Comparison of ENCODE assay signal across 1 cellular context in genomic region chr9:37593877-37594448, GRCh38.
A peak's percentile ranks its signal among the peaks of the same experiment; 100 is the strongest.
TF ChIP-seq lines count a peak whose summit lies in the region.

No MANE protein-coding gene starts in this region.

TF ChIP-seq in K562, 482 proteins besides CTCF, POLR2A, EP300 and RAD21 (continues in another document):
- TF ChIP-seq SRSF7 (optimal IDR thresholded peaks at IDR 0.05; ENCODE audit: low read depth, low read length): no peak
- TF ChIP-seq ZNF253 (CRISPR knock-in tag; conservative IDR thresholded peaks at IDR 0.05): no peak
- no peak for TF ChIP-seq ZNF23 (CRISPR knock-in tag; IDR thresholded peaks at IDR 0.05)
- TF ChIP-seq NR3C1 (CRISPR knock-in tag; IDR thresholded peaks at IDR 0.05): no peak
- 0 out of 2 replicates have a peak, but pooled peaks have one; percentile 13 for TF ChIP-seq CBX5 (IDR thresholded peaks at IDR 0.05; ENCODE audit: borderline replicate concordance, low read depth)
- TF ChIP-seq DPF2 (IDR thresholded peaks at IDR 0.05): peak; percentile 65; the same call in 1 of the 2 replicates
- TF ChIP-seq MED1 (CRISPR knock-in tag; IDR thresholded peaks at IDR 0.05; ENCODE audit: borderline replicate concordance): no peak
- no peak for TF ChIP-seq FOXM1 (IDR thresholded peaks at IDR 0.05; ENCODE audit: low read depth)
- no peak for TF ChIP-seq FOXM1 (CRISPR knock-in tag; IDR thresholded peaks at IDR 0.05; ENCODE audit: low read depth)
- TF ChIP-seq C11orf30 (IDR thresholded peaks at IDR 0.05; ENCODE audit: low read depth): no peak
- no peak for TF ChIP-seq RBM39 (optimal IDR thresholded peaks at IDR 0.05; ENCODE audit: low read depth, low read length)
- TF ChIP-seq SNRNP70 (optimal IDR thresholded peaks at IDR 0.05; ENCODE audit: low read depth, low read length): no peak
- no peak for TF ChIP-seq ZKSCAN8 (CRISPR knock-in tag; IDR thresholded peaks at IDR 0.05)
- TF ChIP-seq ARHGAP35 (IDR thresholded peaks at IDR 0.05; ENCODE audit: partially characterized antibody): no peak
- no peak for TF ChIP-seq ZBTB33 (CRISPR knock-in tag; IDR thresholded peaks at IDR 0.05)
- TF ChIP-seq SRSF9 (IDR thresholded peaks at IDR 0.05; ENCODE audit: borderline replicate concordance, low read depth, low read length): no peak
- peak; percentile 9; the same call in 1 of the 2 replicates for TF ChIP-seq MAFG (tag; conservative IDR thresholded peaks at IDR 0.05)
- TF ChIP-seq KLF6 (CRISPR knock-in tag; IDR thresholded peaks at IDR 0.05; ENCODE audit: borderline replicate concordance): no peak
- TF ChIP-seq FOXP1 (CRISPR knock-in tag; IDR thresholded peaks at IDR 0.05): no peak
- TF ChIP-seq MEF2A (IDR thresholded peaks at IDR 0.05; ENCODE audit: control insufficient read depth, low read depth, low read length): no peak
- TF ChIP-seq, protein P1, sequence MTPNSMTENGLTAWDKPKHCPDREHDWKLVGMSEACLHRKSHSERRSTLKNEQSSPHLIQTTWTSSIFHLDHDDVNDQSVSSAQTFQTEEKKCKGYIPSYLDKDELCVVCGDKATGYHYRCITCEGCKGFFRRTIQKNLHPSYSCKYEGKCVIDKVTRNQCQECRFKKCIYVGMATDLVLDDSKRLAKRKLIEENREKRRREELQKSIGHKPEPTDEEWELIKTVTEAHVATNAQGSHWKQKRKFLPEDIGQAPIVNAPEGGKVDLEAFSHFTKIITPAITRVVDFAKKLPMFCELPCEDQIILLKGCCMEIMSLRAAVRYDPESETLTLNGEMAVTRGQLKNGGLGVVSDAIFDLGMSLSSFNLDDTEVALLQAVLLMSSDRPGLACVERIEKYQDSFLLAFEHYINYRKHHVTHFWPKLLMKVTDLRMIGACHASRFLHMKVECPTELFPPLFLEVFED (CRISPR knock-in tag; conservative IDR thresholded peaks at IDR 0.05): no peak
- TF ChIP-seq HNRNPLL (IDR thresholded peaks at IDR 0.05; ENCODE audit: low read depth, low read length, poor library complexity, severe bottlenecking): peak; percentile 26
- TF ChIP-seq TCF3 (CRISPR knock-in tag; IDR thresholded peaks at IDR 0.05): 0 out of 2 replicates have a peak, but pooled peaks have one; percentile 18
- no peak for TF ChIP-seq ZZZ3 (IDR thresholded peaks at IDR 0.05)
- TF ChIP-seq CHD1 (IDR thresholded peaks at IDR 0.05; ENCODE audit: low read length): no peak
- TF ChIP-seq POLR2AphosphoS5 (IDR thresholded peaks at IDR 0.05; ENCODE audit: control insufficient read depth, insufficient read depth, low read depth, low read length): no peak
- no peak for TF ChIP-seq SIN3B (IDR thresholded peaks at IDR 0.05; ENCODE audit: low read depth)
- TF ChIP-seq SAFB2 (IDR thresholded peaks at IDR 0.05; ENCODE audit: borderline replicate concordance, low read depth, low read length, severe bottlenecking): no peak
- 0 out of 2 replicates have a peak, but pooled peaks have one; percentile 18 for TF ChIP-seq CTBP1 (IDR thresholded peaks at IDR 0.05; ENCODE audit: borderline replicate concordance)
- TF ChIP-seq, protein P2, sequence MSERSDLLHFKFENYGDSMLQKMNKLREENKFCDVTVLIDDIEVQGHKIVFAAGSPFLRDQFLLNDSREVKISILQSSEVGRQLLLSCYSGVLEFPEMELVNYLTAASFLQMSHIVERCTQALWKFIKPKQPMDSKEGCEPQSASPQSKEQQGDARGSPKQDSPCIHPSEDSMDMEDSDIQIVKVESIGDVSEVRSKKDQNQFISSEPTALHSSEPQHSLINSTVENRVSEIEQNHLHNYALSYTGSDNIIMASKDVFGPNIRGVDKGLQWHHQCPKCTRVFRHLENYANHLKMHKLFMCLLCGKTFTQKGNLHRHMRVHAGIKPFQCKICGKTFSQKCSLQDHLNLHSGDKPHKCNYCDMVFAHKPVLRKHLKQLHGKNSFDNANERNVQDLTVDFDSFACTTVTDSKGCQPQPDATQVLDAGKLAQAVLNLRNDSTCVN (CRISPR knock-in tag; IDR thresholded peaks at IDR 0.05): no peak
- 0 out of 2 replicates have a peak, but pooled peaks have one; percentile 12 for TF ChIP-seq NCOR1 (IDR thresholded peaks at IDR 0.05)
- TF ChIP-seq EP400 (IDR thresholded peaks at IDR 0.05): no peak
- no peak for TF ChIP-seq ZNF175 (CRISPR knock-in tag; IDR thresholded peaks at IDR 0.05; ENCODE audit: low read depth)
- no peak for TF ChIP-seq BRCA1 (IDR thresholded peaks at IDR 0.05)
- TF ChIP-seq BRCA1 (CRISPR knock-in tag; IDR thresholded peaks at IDR 0.05): no peak
- TF ChIP-seq, protein P3, sequence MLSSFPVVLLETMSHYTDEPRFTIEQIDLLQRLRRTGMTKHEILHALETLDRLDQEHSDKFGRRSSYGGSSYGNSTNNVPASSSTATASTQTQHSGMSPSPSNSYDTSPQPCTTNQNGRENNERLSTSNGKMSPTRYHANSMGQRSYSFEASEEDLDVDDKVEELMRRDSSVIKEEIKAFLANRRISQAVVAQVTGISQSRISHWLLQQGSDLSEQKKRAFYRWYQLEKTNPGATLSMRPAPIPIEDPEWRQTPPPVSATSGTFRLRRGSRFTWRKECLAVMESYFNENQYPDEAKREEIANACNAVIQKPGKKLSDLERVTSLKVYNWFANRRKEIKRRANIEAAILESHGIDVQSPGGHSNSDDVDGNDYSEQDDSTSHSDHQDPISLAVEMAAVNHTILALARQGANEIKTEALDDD (IDR thresholded peaks at IDR 0.05): peak; percentile 85
- 0 out of 2 replicates have a peak, but pooled peaks have one; percentile 5 for TF ChIP-seq ZNF24 (IDR thresholded peaks at IDR 0.05)
- TF ChIP-seq THRAP3 (IDR thresholded peaks at IDR 0.05; ENCODE audit: borderline replicate concordance): no peak
- no peak for TF ChIP-seq POLR2B (IDR thresholded peaks at IDR 0.05; ENCODE audit: low read depth, partially characterized antibody)
- TF ChIP-seq, protein P4, sequence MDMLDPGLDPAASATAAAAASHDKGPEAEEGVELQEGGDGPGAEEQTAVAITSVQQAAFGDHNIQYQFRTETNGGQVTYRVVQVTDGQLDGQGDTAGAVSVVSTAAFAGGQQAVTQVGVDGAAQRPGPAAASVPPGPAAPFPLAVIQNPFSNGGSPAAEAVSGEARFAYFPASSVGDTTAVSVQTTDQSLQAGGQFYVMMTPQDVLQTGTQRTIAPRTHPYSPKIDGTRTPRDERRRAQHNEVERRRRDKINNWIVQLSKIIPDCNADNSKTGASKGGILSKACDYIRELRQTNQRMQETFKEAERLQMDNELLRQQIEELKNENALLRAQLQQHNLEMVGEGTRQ (CRISPR knock-in tag; IDR thresholded peaks at IDR 0.05): no peak
- TF ChIP-seq ZNF347 (CRISPR knock-in tag; IDR thresholded peaks at IDR 0.05; ENCODE audit: low read depth): no peak
- no peak for TF ChIP-seq PTBP1 (IDR thresholded peaks at IDR 0.05; ENCODE audit: low read depth, low read length)
- peak; percentile 64 for TF ChIP-seq TEAD4 (IDR thresholded peaks at IDR 0.05; ENCODE audit: low read length)
- no peak for TF ChIP-seq TEAD4 (CRISPR knock-in tag; IDR thresholded peaks at IDR 0.05; ENCODE audit: borderline replicate concordance)
- TF ChIP-seq MEIS2 (IDR thresholded peaks at IDR 0.05; ENCODE audit: partially characterized antibody): peak; percentile 66
- TF ChIP-seq NFIC (IDR thresholded peaks at IDR 0.05): peak; percentile 8; the same call in 1 of the 2 replicates
- TF ChIP-seq ELF4 (CRISPR knock-in tag; IDR thresholded peaks at IDR 0.05): no peak
- TF ChIP-seq PML (IDR thresholded peaks at IDR 0.05; ENCODE audit: low read length): 0 out of 2 replicates have a peak, but pooled peaks have one; percentile 13
- TF ChIP-seq TAL1 (IDR thresholded peaks at IDR 0.05): peak; percentile 54
- no peak for TF ChIP-seq MGA (IDR thresholded peaks at IDR 0.05)
- no peak for TF ChIP-seq HMG20A (CRISPR knock-in tag; conservative IDR thresholded peaks at IDR 0.05)
- TF ChIP-seq ARID1B (IDR thresholded peaks at IDR 0.05): peak; percentile 55; the same call in 1 of the 2 replicates
- TF ChIP-seq, protein P5, sequence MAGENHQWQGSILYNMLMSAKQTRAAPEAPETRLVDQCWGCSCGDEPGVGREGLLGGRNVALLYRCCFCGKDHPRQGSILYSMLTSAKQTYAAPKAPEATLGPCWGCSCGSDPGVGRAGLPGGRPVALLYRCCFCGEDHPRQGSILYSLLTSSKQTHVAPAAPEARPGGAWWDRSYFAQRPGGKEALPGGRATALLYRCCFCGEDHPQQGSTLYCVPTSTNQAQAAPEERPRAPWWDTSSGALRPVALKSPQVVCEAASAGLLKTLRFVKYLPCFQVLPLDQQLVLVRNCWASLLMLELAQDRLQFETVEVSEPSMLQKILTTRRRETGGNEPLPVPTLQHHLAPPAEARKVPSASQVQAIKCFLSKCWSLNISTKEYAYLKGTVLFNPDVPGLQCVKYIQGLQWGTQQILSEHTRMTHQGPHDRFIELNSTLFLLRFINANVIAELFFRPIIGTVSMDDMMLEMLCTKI (IDR thresholded peaks at IDR 0.05; ENCODE audit: partially characterized antibody): no peak
- TF ChIP-seq SIX5 (IDR thresholded peaks at IDR 0.05; ENCODE audit: borderline replicate concordance in 1 of 2, insufficient read depth in 1 of 2, low read depth in 1 of 2, low read length in 2 of 2): no peak
